ENCODE assay signal across 14 cellular contexts in the genomic region with DNA sequence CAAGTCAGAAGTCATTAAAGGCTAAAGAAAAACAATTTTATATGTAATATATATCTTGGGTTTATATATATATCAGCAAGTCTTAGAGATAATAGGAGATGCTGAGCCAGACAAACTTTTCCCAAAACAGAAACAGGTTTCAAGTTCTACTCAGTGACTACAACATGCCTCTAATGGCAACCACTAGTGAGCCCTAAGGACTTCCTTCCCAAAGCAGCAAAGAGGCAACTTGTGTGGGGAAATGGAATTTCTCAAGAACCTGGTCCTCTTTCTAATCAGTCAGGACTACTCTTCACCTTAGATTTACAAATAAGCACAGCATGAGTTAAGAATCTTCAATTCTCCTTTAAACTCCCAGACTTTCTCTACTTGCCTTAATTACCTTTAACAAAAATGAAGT. TPM values are rescaled to one million over a fixed set of nuclear protein-coding genes. Genes with fewer than 3 reads are reported as not detected.
DNase-seq lines count a peak whose midpoint lies in the region; FAIRE-seq and TF ChIP-seq lines count a peak whose summit lies in the region.
"Had no signal": no experiment of that assay in that cellular context is flagged by ENCODE, and none has a peak within 500 bp of the region (broad histone marks: within the 10 kb centered on the region; RNA-seq: fewer than 3 reads in every experiment).

No MANE protein-coding gene starts in this region.

- no peak overlapping the region for H4K91ac ChIP-seq in mesenchymal stem cell (ENCODE audit: low read length)

- peaks cover 5 to 67% (median 40%) of the 10 kb centered on the region in 11 experiments; a peak in 19 of 22 replicates for H3K36me3 ChIP-seq in BLaER1 treated with 17β-estradiol and CSF1 and Interleukin-3, amounts not matched to agents 10 nM and 100 nM
- peaks cover 7 to 9% of the 10 kb centered on the region in 2 experiments for H3K36me3 ChIP-seq in mesenchymal stem cell (ENCODE audit: control insufficient read depth in 1 of 2, insufficient read depth in 2 of 2, low read depth in 1 of 2, low read length in 2 of 2)
- no peaks in the 10 kb centered on the region for H3K36me3 ChIP-seq in vagina
- H3K36me3 ChIP-seq in BE2C, result peaks cover 11% of the 10 kb centered on the region

- no peaks in the 10 kb centered on the region for H3K9me3 Mint-ChIP-seq in activated T-helper 1 cell treated with anti-CD3 and anti-CD28 coated beads, Interleukin-12 subunit alpha, Interleukin-12 subunit beta, Interleukin-2, Interleukin-4 antibody, amounts not matched to agents 30 ng/mL and 10 ng/mL and 1 ng/mL, durations not matched to agents 14 hours and 24 hours and 36 hours

- no peaks in the 10 kb centered on the region for H3K9me3 ChIP-seq in BLaER1 treated with 17β-estradiol and CSF1 and Interleukin-3, amounts not matched to agents 10 nM and 100 nM (replicated peaks in 1 of 11)
- H3K9me3 ChIP-seq in mesenchymal stem cell (ENCODE audit: control insufficient read depth, low read length), result no peaks in the 10 kb centered on the region
- no peaks in the 10 kb centered on the region for H3K9me3 ChIP-seq in vagina
- H3K9me3 ChIP-seq in BE2C, result no peaks in the 10 kb centered on the region
- H3K9me3 ChIP-seq: testis had no signal

- intact Hi-C loops in activated T-helper 1 cell treated with anti-CD3 and anti-CD28 coated beads, Interleukin-12 subunit alpha, Interleukin-12 subunit beta, Interleukin-2, Interleukin-4 antibody, amounts not matched to agents 30 ng/mL and 10 ng/mL and 1 ng/mL, durations not matched to agents 14 hours and 24 hours and 36 hours (cut with micrococcal nuclease), result loop anchor here (2.0 kb wide), 1 partner anchor 16 kb away; no protein-coding TSS in a partner anchor
- intact Hi-C loops in vagina (cut with DNase I), result no loop called here

- H4K20me1 ChIP-seq in BLaER1 treated with 17β-estradiol and CSF1 and Interleukin-3, amounts not matched to agents 10 nM and 100 nM, result peaks cover 16 to 100% (median 89%) of the 10 kb centered on the region in 11 experiments

- no peak overlapping the region for H4K8ac ChIP-seq in mesenchymal stem cell (ENCODE audit: low read length)

- TF ChIP-seq CTCF in vagina (IDR thresholded peaks at IDR 0.05) (no peak), BE2C (IDR thresholded peaks at IDR 0.05; ENCODE audit: low read depth, low read length) (no peak)

- H2BK5ac ChIP-seq in mesenchymal stem cell (ENCODE audit: low read depth, low read length, poor library complexity, severe bottlenecking), result no peak overlapping the region

- no peak overlapping the region for H3K14ac ChIP-seq in mesenchymal stem cell (ENCODE audit: low read length in 2 of 2)

- H3K4me3 Mint-ChIP-seq in activated T-helper 1 cell treated with anti-CD3 and anti-CD28 coated beads, Interleukin-12 subunit alpha, Interleukin-12 subunit beta, Interleukin-2, Interleukin-4 antibody, amounts not matched to agents 30 ng/mL and 10 ng/mL and 1 ng/mL, durations not matched to agents 14 hours and 24 hours and 36 hours, result no peak overlapping the region

- H3K79me1 ChIP-seq in mesenchymal stem cell (replicated peaks; ENCODE audit: low read length, poor library complexity, severe bottlenecking), result peaks cover 11% of the 10 kb centered on the region

- peak; percentile 15 for FAIRE-seq in GM18507 (lab: Jason Lieb, UNC)
- FAIRE-seq: endothelial cell of umbilical vein, HepG2 had no signal

- peaks cover 39% of the 10 kb centered on the region for H3K4me1 Mint-ChIP-seq in activated T-helper 1 cell treated with anti-CD3 and anti-CD28 coated beads, Interleukin-12 subunit alpha, Interleukin-12 subunit beta, Interleukin-2, Interleukin-4 antibody, amounts not matched to agents 30 ng/mL and 10 ng/mL and 1 ng/mL, durations not matched to agents 14 hours and 24 hours and 36 hours (ENCODE audit: low read depth)

- peaks cover 25 to 84% (median 59%) of the 10 kb centered on the region in 10 experiments for H3K4me1 ChIP-seq in BLaER1 treated with 17β-estradiol and CSF1 and Interleukin-3, amounts not matched to agents 10 nM and 100 nM
- H3K4me1 ChIP-seq in mesenchymal stem cell (ENCODE audit: control insufficient read depth, insufficient read depth, low read depth, low read length), result peaks cover 3% of the 10 kb centered on the region
- H3K4me1 ChIP-seq in vagina, result peaks cover 64% of the 10 kb centered on the region
- H3K4me1 ChIP-seq in BE2C, result no peaks in the 10 kb centered on the region

- peaks cover 18% of the 10 kb centered on the region for H3K36me3 Mint-ChIP-seq in activated T-helper 1 cell treated with anti-CD3 and anti-CD28 coated beads, Interleukin-12 subunit alpha, Interleukin-12 subunit beta, Interleukin-2, Interleukin-4 antibody, amounts not matched to agents 30 ng/mL and 10 ng/mL and 1 ng/mL, durations not matched to agents 14 hours and 24 hours and 36 hours (ENCODE audit: low read depth)

- H3K4me2 ChIP-seq in BLaER1 treated with 17β-estradiol and CSF1 and Interleukin-3, amounts not matched to agents 10 nM and 100 nM, result peak overlapping the region in 9 of 11 experiments; percentile 0 to 64 (median 31); a peak in 5 of 22 replicates
- H3K4me2 ChIP-seq in mesenchymal stem cell (ENCODE audit: low read length, poor library complexity, severe bottlenecking), result no peak overlapping the region

- no peaks in the 10 kb centered on the region for H3K27me3 ChIP-seq in BLaER1 treated with 17β-estradiol and CSF1 and Interleukin-3, amounts not matched to agents 10 nM and 100 nM
- no peaks in the 10 kb centered on the region for H3K27me3 ChIP-seq in mesenchymal stem cell (ENCODE audit: control insufficient read depth in 1 of 2, insufficient read depth in 1 of 2, low read length in 2 of 2)
- H3K27me3 ChIP-seq in vagina, result no peaks in the 10 kb centered on the region
- H3K27me3 ChIP-seq in BE2C, result no peaks in the 10 kb centered on the region
- H3K27me3 ChIP-seq: testis had no signal

- H3K23ac ChIP-seq in mesenchymal stem cell (ENCODE audit: low read length in 2 of 2), result no peak overlapping the region

- H3K27ac ChIP-seq in BLaER1 treated with 17β-estradiol and CSF1 and Interleukin-3, amounts not matched to agents 10 nM and 100 nM, result no peak overlapping the region
- H3K27ac ChIP-seq in mesenchymal stem cell (ENCODE audit: low read length, poor library complexity, severe bottlenecking), result no peak overlapping the region
- no peak overlapping the region for H3K27ac ChIP-seq in vagina
- H3K27ac ChIP-seq: C4-2B, testis had no signal

- no peak overlapping the region for H2BK12ac ChIP-seq in mesenchymal stem cell (ENCODE audit: low read length in 2 of 2)

- H3K4me3 ChIP-seq in BLaER1 treated with 17β-estradiol and CSF1 and Interleukin-3, amounts not matched to agents 10 nM and 100 nM, result no peak overlapping the region
- H3K4me3 ChIP-seq in mesenchymal stem cell (ENCODE audit: insufficient read depth in 1 of 2, low read depth in 1 of 2, low read length in 2 of 2) (no peak overlapping the region), vagina (no peak overlapping the region), BE2C (ENCODE audit: low read depth, low read length) (no peak overlapping the region)
- H3K4me3 ChIP-seq: testis had no signal

- H3K9ac ChIP-seq in BLaER1 treated with 17β-estradiol and CSF1 and Interleukin-3, amounts not matched to agents 10 nM and 100 nM, result no peak overlapping the region
- H3K9ac ChIP-seq in mesenchymal stem cell (ENCODE audit: low read length), result peak overlapping the region; percentile 44

- no peak for TF ChIP-seq POLR2A in vagina (IDR thresholded peaks at IDR 0.05)

- H2AK5ac ChIP-seq in mesenchymal stem cell (ENCODE audit: low read length, severe bottlenecking), result no peak overlapping the region

- H2BK120ac ChIP-seq in mesenchymal stem cell (ENCODE audit: low read depth, low read length), result no peak overlapping the region

- DNase-seq in GM18507 (ENCODE audit: extremely low spot score, insufficient read length, low read depth) (no peak), mesenchymal stem cell (peak; percentile 13), vagina (ENCODE audit: extremely low spot score in 2 of 2) (no peak), BE2C (no peak)
- DNase-seq in activated T-helper 1 cell treated with anti-CD3 and anti-CD28 coated beads, Interleukin-12 subunit alpha, Interleukin-12 subunit beta, Interleukin-2, Interleukin-4 antibody, amounts not matched to agents 30 ng/mL and 10 ng/mL and 1 ng/mL, durations not matched to agents 14 hours and 24 hours and 36 hours (ENCODE audit: low spot score), result no peak
- no peak for DNase-seq in stimulated activated naive CD4-positive, alpha-beta T cell treated with Interleukin-2 at 50 U/mL for 16 hours (lab: John Stamatoyannopoulos, UW)
- DNase-seq: activated naive CD4-positive, alpha-beta T cell treated with anti-CD3 and anti-CD28 coated beads, Interleukin-2, amount 50 U/mL, for 16 hours; NCI-H1105; testis had no signal

- peak overlapping the region; percentile 65 for H3K27ac Mint-ChIP-seq in activated T-helper 1 cell treated with anti-CD3 and anti-CD28 coated beads, Interleukin-12 subunit alpha, Interleukin-12 subunit beta, Interleukin-2, Interleukin-4 antibody, amounts not matched to agents 30 ng/mL and 10 ng/mL and 1 ng/mL, durations not matched to agents 14 hours and 24 hours and 36 hours

- H3K4ac ChIP-seq in mesenchymal stem cell (ENCODE audit: low read depth in 1 of 2, low read length in 2 of 2), result no peak overlapping the region

- H3K18ac ChIP-seq in mesenchymal stem cell (ENCODE audit: low read depth in 1 of 2, low read length in 2 of 2), result no peak overlapping the region

- no peak overlapping the region for H2BK15ac ChIP-seq in mesenchymal stem cell (ENCODE audit: low read depth, poor library complexity, severe bottlenecking)

- H3K27me3 Mint-ChIP-seq in activated T-helper 1 cell treated with anti-CD3 and anti-CD28 coated beads, Interleukin-12 subunit alpha, Interleukin-12 subunit beta, Interleukin-2, Interleukin-4 antibody, amounts not matched to agents 30 ng/mL and 10 ng/mL and 1 ng/mL, durations not matched to agents 14 hours and 24 hours and 36 hours (ENCODE audit: insufficient read depth), result no peaks in the 10 kb centered on the region
- H3K27me3 Mint-ChIP-seq: progenitor cell of endocrine pancreas had no signal

- H2AFZ ChIP-seq in mesenchymal stem cell (ENCODE audit: low read depth, low read length), result no peak overlapping the region

RNA-seq across cellular contexts. Expression of gene RNF38, which starts 17.6 kb away (rescaled TPM):
- total RNA-seq in activated T-helper 1 cell treated with anti-CD3 and anti-CD28 coated beads, Interleukin-12 subunit alpha, Interleukin-12 subunit beta, Interleukin-2, Interleukin-4 antibody, amounts not matched to agents 30 ng/mL and 10 ng/mL and 1 ng/mL, durations not matched to agents 14 hours and 24 hours and 36 hours, result 31.5 and 35.0 TPM in 2 replicates
- 15.0 TPM for polyA plus RNA-seq in mesenchymal stem cell (2013, experiment 1 of 2)
- 14.1 TPM for polyA plus RNA-seq in mesenchymal stem cell (2013, experiment 2 of 2)
- total RNA-seq in vagina, result 22.8 TPM
- polyA plus RNA-seq in BE2C (2012; ENCODE audit: insufficient read depth, insufficient read length, low read depth), result 2.8 TPM
